8 cellular contexts compared by ENCODE assay signal in the genomic region with DNA sequence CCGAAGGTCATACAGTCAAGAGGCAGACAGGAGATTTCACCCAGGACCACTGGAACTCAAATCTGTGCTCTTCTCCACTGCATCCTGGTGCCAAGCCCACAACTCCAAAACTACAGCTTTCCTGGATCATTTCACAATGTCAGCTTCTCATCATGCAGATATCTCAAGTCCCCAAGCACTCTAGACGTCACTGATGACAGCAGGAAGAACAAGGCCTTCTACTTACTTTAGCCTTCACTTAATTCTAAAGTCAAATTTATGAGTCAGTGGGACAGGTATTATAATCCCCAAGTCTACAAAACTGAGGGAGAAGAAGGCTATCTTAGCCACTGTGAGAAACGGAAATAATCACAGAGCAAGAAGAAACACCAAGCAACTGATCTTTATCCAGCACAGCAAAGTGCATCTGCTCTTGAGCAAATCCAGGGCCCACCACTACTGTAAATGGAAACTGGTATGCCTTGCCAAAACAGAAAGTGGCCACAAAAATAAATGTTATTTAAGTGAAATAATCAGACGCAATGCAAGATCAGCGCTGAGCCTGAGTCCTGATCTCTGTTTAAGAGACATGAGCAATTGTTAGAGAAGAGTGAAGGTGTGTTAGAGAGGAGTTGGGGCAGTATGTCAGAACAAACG. TPM values are rescaled to one million over a fixed set of nuclear protein-coding genes. Genes with fewer than 3 reads are reported as not detected.
A peak's percentile ranks its signal among the peaks of the same experiment; 100 is the strongest.
DNase-seq lines count a peak whose midpoint lies in the region; ATAC-seq, FAIRE-seq and TF ChIP-seq lines count a peak whose summit lies in the region.

No MANE protein-coding gene starts in this region.

- no peak overlapping the region for H3K18ac ChIP-seq in mesendoderm (ENCODE audit: low read length)

- no peaks in the 10 kb centered on the region for H3K27me3 Mint-ChIP-seq in astrocyte (ENCODE audit: low read depth, unreplicated experiment)

- H4K8ac ChIP-seq in mesendoderm (ENCODE audit: low read depth, low read length), result no peak overlapping the region

- no peak for ATAC-seq in HG03025 (IDR thresholded peaks at IDR 0.05; ENCODE audit: low FRiP score, unreplicated experiment)

- peaks cover 17% of the 10 kb centered on the region for H3K4me1 ChIP-seq in A673 (ENCODE audit: insufficient read depth, low read length, poor library complexity, severe bottlenecking)
- H3K4me1 ChIP-seq in astrocyte (ENCODE audit: insufficient read depth, low read length), result peaks cover 29% of the 10 kb centered on the region
- peaks cover 5% of the 10 kb centered on the region for H3K4me1 ChIP-seq in mesendoderm (ENCODE audit: control insufficient read depth, low read depth, low read length)

- no peak overlapping the region for H3K4ac ChIP-seq in mesendoderm (ENCODE audit: low read depth, low read length)

- no peak for FAIRE-seq in astrocyte (lab: Jason Lieb, UNC)

- H3K27ac ChIP-seq in A673 (ENCODE audit: low read depth, low read length, poor library complexity, severe bottlenecking) (peak overlapping the region; percentile 73), astrocyte (ENCODE audit: low read depth, low read length) (peak overlapping the region; percentile 81), mesendoderm (ENCODE audit: low read depth, low read length) (no peak overlapping the region)

- H3K27ac Mint-ChIP-seq in astrocyte (ENCODE audit: unreplicated experiment), result no peak overlapping the region

- no TSS peak for BruUV-seq in A673 (replicated peaks; lab: Mats Ljungman, UMichigan)

- H3K9me3 ChIP-seq in A673 (ENCODE audit: low read depth, low read length, poor library complexity, severe bottlenecking) (no peaks in the 10 kb centered on the region), astrocyte (ENCODE audit: insufficient read depth, low read depth, low read length) (no peaks in the 10 kb centered on the region)

- H3K4me2 ChIP-seq in astrocyte (ENCODE audit: low read length) (peak overlapping the region; percentile 88), mesendoderm (ENCODE audit: low read length) (peak overlapping the region; percentile 51)

- TF ChIP-seq CTCF in A673 (conservative IDR thresholded peaks at IDR 0.05; ENCODE audit: low read depth, low read length) (no peak), HFF-Myc (IDR thresholded peaks at IDR 0.05; ENCODE audit: low read depth, low read length, missing control alignments) (no peak), astrocyte (IDR thresholded peaks at IDR 0.05; ENCODE audit: insufficient read depth, low read depth, low read length) (no peak)

- DNase-seq in A673 (ENCODE audit: low spot score), result no peak
- DNase-seq in HFF-Myc (ENCODE audit: extremely low read depth, low read depth), result no peak
- DNase-seq in astrocyte (ENCODE audit: low read depth), result no peak
- no peak for DNase-seq in mesendoderm
- DNase-seq in ecto neural progenitor cell (ENCODE audit: low spot score), result no peak
- no peak for DNase-seq in SW480 (ENCODE audit: low spot score)
- DNase-seq in cerebellum (ENCODE audit: low spot score), result no peak

- H2BK120ac ChIP-seq in mesendoderm (ENCODE audit: low read depth, low read length), result no peak overlapping the region

- H3K9ac ChIP-seq in astrocyte (ENCODE audit: low read length), result peak overlapping the region; percentile 90
- peak overlapping the region; percentile 96 for H3K9ac ChIP-seq in mesendoderm (ENCODE audit: low read length)

- peak overlapping the region; percentile 96 for H3K4me3 Mint-ChIP-seq in astrocyte (ENCODE audit: unreplicated experiment)

- no peak overlapping the region for H2AK5ac ChIP-seq in mesendoderm (ENCODE audit: low read length)

- H2AFZ ChIP-seq in astrocyte (ENCODE audit: low read depth, low read length), result no peak overlapping the region

- H3K36me3 Mint-ChIP-seq in astrocyte (ENCODE audit: low read depth, unreplicated experiment), result no peaks in the 10 kb centered on the region

- peaks cover 14% of the 10 kb centered on the region for H3K79me1 ChIP-seq in mesendoderm (ENCODE audit: low read length)

- H3K4me3 ChIP-seq in A673 (ENCODE audit: low read depth, low read length, poor library complexity, severe bottlenecking) (peak overlapping the region; percentile 69), HFF-Myc (replicated peaks; ENCODE audit: low read depth, low read length) (peak overlapping the region; percentile 90), astrocyte (ENCODE audit: insufficient read depth, low read depth, low read length) (peak overlapping the region; percentile 88), mesendoderm (ENCODE audit: low read length) (peak overlapping the region; percentile 96)

- POLR2A ChIA-PET in A673 (lab: Charles Lee; ENCODE audit: low non-redundant PET), result no interaction called here

- intact Hi-C loops in A673 (cut with micrococcal nuclease; ENCODE audit: unreplicated experiment), result no loop called here

- H3K79me2 ChIP-seq in astrocyte (ENCODE audit: insufficient read depth, low read length) (peaks cover 50% of the 10 kb centered on the region), mesendoderm (ENCODE audit: control insufficient read depth, insufficient read depth, low read length) (peaks cover 23% of the 10 kb centered on the region)

- WGBS in mesendoderm (ENCODE audit: extremely low coverage, insufficient coverage, low lambda C conversion rate), result no CpG with 5 or more reads among the region's 6 CpGs

- peaks cover 12% of the 10 kb centered on the region for H3K4me1 Mint-ChIP-seq in astrocyte (ENCODE audit: low read depth, unreplicated experiment)

- no peak overlapping the region for H2BK15ac ChIP-seq in mesendoderm (replicated peaks; ENCODE audit: low read depth)

- H3K27me3 ChIP-seq in A673 (replicated peaks; ENCODE audit: insufficient read depth, low read depth, low read length, poor library complexity) (no peaks in the 10 kb centered on the region), astrocyte (ENCODE audit: insufficient read depth, low read length) (no peaks in the 10 kb centered on the region), mesendoderm (ENCODE audit: insufficient read depth, low read length, poor library complexity) (no peaks in the 10 kb centered on the region)

- peak overlapping the region; percentile 92 for H3K56ac ChIP-seq in mesendoderm (ENCODE audit: low read length)

- no peaks in the 10 kb centered on the region for H3K9me3 Mint-ChIP-seq in astrocyte (ENCODE audit: unreplicated experiment)

- H4K5ac ChIP-seq in mesendoderm (ENCODE audit: low read length), result no peak overlapping the region

- H4K20me1 ChIP-seq in astrocyte (ENCODE audit: insufficient read depth, low read length), result no peaks in the 10 kb centered on the region

- no peak overlapping the region for H2BK5ac ChIP-seq in mesendoderm (ENCODE audit: low read length)

- CTCF ChIA-PET in A673 (lab: Charles Lee), result no interaction called here

- H3K36me3 ChIP-seq in A673 (ENCODE audit: insufficient read depth, low read length, poor library complexity, severe bottlenecking) (peaks cover 11% of the 10 kb centered on the region), astrocyte (ENCODE audit: insufficient read depth, low read length) (peaks cover 13% of the 10 kb centered on the region), mesendoderm (ENCODE audit: control insufficient read depth, insufficient read depth, low read length) (no peaks in the 10 kb centered on the region)

- no peak overlapping the region for H3K23ac ChIP-seq in mesendoderm (ENCODE audit: low read length)

RNA-seq across cellular contexts. Expression of gene RAD18, which starts 0.9 kb away (rescaled TPM):
- total RNA-seq in A673 (2021), result 39.1 and 42.5 TPM in 2 replicates
- 6.0 and 6.5 TPM in 2 replicates for total RNA-seq in astrocyte
- 23.8 TPM for polyA plus RNA-seq in mesendoderm (2013, experiment 1 of 2)
- polyA plus RNA-seq in mesendoderm (2013, experiment 2 of 2), result 23.6 TPM
- 20.1 TPM for total RNA-seq in cerebellum
